1 cellular context compared by ENCODE assay signal in the genomic region with DNA sequence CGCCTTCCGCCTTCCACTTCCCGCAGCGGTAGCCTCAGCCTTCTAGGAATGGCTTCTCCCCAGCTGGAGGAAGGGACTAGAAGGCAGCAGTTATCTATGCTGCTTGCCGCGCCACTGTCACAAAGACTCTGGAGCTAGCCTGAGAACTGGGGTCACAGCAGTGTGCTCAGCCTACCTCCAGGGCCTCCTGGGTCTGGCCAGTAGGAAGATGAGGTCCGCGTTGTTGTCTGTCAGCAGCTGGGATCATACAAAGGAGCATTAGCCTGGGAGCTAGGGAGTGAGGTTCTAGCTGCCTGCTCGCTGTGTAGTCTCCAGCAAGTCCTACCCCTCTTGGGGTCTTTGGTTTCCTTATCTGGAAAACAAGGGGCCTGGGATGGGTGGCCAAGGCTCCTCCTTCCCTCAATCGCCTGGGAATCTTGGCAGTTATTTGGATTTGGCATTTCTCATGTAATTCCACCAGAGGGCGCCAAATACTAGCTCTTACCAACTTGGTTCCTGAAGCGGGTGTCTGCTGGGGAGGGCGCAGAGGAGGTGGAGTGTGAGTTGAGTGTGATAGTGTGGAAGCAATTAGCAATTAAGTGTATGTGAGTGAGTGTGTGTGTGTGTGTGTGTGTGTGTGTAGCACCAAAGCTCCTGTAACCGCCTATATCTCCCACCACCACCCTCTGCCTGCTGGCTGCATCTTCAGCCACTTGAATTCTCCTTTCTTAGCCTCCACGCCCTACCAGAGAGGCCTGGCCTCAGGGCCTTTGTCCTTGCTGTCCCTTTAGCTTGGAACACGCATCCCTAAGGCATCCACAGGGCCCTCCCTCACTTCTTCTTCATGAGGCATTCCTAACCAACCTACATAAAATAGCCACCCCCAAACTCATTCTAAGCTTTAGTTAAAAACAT.
A peak's percentile ranks its signal among the peaks of the same experiment; 100 is the strongest.
TF ChIP-seq lines count a peak whose summit lies in the region.

No MANE protein-coding gene starts in this region.

TF ChIP-seq in H1, 55 proteins besides CTCF, POLR2A, EP300 and RAD21 (continued from another document):
- TF ChIP-seq CHD2 (IDR thresholded peaks at IDR 0.05; ENCODE audit: low read length) (0 out of 2 replicates have a peak, but pooled peaks have one; percentile 23), HDAC2 (IDR thresholded peaks at IDR 0.05; ENCODE audit: borderline replicate concordance in 1 of 2, low read depth in 2 of 2, low read length in 2 of 2) (no peak), KDM4A (IDR thresholded peaks at IDR 0.05; ENCODE audit: low read depth, low read length, severe bottlenecking) (no peak), TEAD4 (IDR thresholded peaks at IDR 0.05; ENCODE audit: low read depth, low read length) (0 out of 2 replicates have a peak, but pooled peaks have one; percentile 14), ASH2L (IDR thresholded peaks at IDR 0.05; ENCODE audit: low read length) (peak; percentile 24), CREB1 (IDR thresholded peaks at IDR 0.05) (no peak), SP4 (IDR thresholded peaks at IDR 0.05; ENCODE audit: low read length) (no peak), YY1 (IDR thresholded peaks at IDR 0.05; ENCODE audit: low read depth, low read length) (no peak), BCL11A (IDR thresholded peaks at IDR 0.05; ENCODE audit: low read depth in 2 of 2, low read length in 2 of 2) (no peak), KDM1A (IDR thresholded peaks at IDR 0.05; ENCODE audit: borderline replicate concordance, low read length) (no peak; the same call in 1 of the 2 replicates), CHD1 (IDR thresholded peaks at IDR 0.05; ENCODE audit: low read depth, low read length) (no peak), JUND (IDR thresholded peaks at IDR 0.05; ENCODE audit: low read length) (no peak), TBP (IDR thresholded peaks at IDR 0.05; ENCODE audit: low read depth, low read length) (no peak), SIX5 (IDR thresholded peaks at IDR 0.05; ENCODE audit: low read depth, low read length) (no peak)
- TF ChIP-seq, protein P1, sequence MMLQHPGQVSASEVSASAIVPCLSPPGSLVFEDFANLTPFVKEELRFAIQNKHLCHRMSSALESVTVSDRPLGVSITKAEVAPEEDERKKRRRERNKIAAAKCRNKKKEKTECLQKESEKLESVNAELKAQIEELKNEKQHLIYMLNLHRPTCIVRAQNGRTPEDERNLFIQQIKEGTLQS (IDR thresholded peaks at IDR 0.05; ENCODE audit: insufficient read depth, low read depth, low read length) = no peak
- TF ChIP-seq, protein P2, sequence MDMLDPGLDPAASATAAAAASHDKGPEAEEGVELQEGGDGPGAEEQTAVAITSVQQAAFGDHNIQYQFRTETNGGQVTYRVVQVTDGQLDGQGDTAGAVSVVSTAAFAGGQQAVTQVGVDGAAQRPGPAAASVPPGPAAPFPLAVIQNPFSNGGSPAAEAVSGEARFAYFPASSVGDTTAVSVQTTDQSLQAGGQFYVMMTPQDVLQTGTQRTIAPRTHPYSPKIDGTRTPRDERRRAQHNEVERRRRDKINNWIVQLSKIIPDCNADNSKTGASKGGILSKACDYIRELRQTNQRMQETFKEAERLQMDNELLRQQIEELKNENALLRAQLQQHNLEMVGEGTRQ (IDR thresholded peaks at IDR 0.05; ENCODE audit: low read length) = no peak
- TF ChIP-seq, protein P3, sequence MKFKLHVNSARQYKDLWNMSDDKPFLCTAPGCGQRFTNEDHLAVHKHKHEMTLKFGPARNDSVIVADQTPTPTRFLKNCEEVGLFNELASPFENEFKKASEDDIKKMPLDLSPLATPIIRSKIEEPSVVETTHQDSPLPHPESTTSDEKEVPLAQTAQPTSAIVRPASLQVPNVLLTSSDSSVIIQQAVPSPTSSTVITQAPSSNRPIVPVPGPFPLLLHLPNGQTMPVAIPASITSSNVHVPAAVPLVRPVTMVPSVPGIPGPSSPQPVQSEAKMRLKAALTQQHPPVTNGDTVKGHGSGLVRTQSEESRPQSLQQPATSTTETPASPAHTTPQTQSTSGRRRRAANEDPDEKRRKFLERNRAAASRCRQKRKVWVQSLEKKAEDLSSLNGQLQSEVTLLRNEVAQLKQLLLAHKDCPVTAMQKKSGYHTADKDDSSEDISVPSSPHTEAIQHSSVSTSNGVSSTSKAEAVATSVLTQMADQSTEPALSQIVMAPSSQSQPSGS (IDR thresholded peaks at IDR 0.05; ENCODE audit: low read length) = no peak
